Comparison of ENCODE assay signal across 19 cellular contexts in genomic region chr1:152169356-152170025, GRCh38. TPM values are rescaled to one million over a fixed set of nuclear protein-coding genes. Genes with fewer than 3 reads are reported as not detected.
"Had no signal": no experiment of that assay in that cellular context is flagged by ENCODE, and none has a peak within 500 bp of the region (broad histone marks: within the 10 kb centered on the region; RNA-seq: fewer than 3 reads in every experiment).

No MANE protein-coding gene starts in this region.

- H3K27ac Mint-ChIP-seq: activated CD8-positive, alpha-beta T cell treated with anti-CD3 and anti-CD28 coated beads, Interleukin-2, amount 10 ng/mL, durations not matched to agents 7 days and 5 days; natural killer cell had no signal

- H3K4me3 Mint-ChIP-seq: activated CD8-positive, alpha-beta T cell treated with anti-CD3 and anti-CD28 coated beads, Interleukin-2, amount 10 ng/mL, durations not matched to agents 7 days and 5 days; natural killer cell had no signal

- ATAC-seq: activated CD8-positive, alpha-beta T cell treated with anti-CD3 and anti-CD28 coated beads, Interleukin-2, amount 10 ng/mL, durations not matched to agents 7 days and 5 days; left lobe of liver; natural killer cell had no signal

- H3K36me3 Mint-ChIP-seq: natural killer cell had no signal

- H3K9me3 Mint-ChIP-seq: natural killer cell had no signal

- DNase-seq: activated CD4-positive, alpha-beta T cell treated with anti-CD3 and anti-CD28 coated beads for 4 hours; activated CD8-positive, alpha-beta memory T cell treated with anti-CD3 and anti-CD28 coated beads, Interleukin-2, amount 50 U/mL, for 48 hours; activated CD8-positive, alpha-beta T cell treated with anti-CD3 and anti-CD28 coated beads, Interleukin-2, amount 10 ng/mL, durations not matched to agents 7 days and 5 days; activated naive CD4-positive, alpha-beta T cell; aorta; foreskin melanocyte; head of caudate nucleus; mammary epithelial cell; natural killer cell; nucleus accumbens; stimulated activated CD4-positive, alpha-beta T cell treated with anti-CD3 and anti-CD28 coated beads, Interleukin-12 subunit alpha, Interleukin-12 subunit beta, amount 100 ng/mL, for 4 hours; stimulated activated naive CD4-positive, alpha-beta T cell treated with Interleukin-2 at 50 U/mL for 16 hours had no signal

RNA-seq across cellular contexts. Expression of gene RPTN, which starts 10.5 kb away (rescaled TPM):
- total RNA-seq: activated CD8-positive, alpha-beta T cell treated with anti-CD3 and anti-CD28 coated beads, Interleukin-2, amount 10 ng/mL, durations not matched to agents 7 days and 5 days; aorta; cardiac septum; left lobe of liver; mammary epithelial cell; mucosa of gallbladder; natural killer cell; posterior vena cava; sciatic nerve; temporal lobe; ureter had no signal

RNA-seq across cellular contexts. Expression of gene TCHH, which starts 54.2 kb away (rescaled TPM):
- total RNA-seq: natural killer cell, ureter had no signal

RNA-seq across cellular contexts. Expression of gene HRNR, which starts 54.5 kb away (rescaled TPM):
- total RNA-seq: activated CD8-positive, alpha-beta T cell treated with anti-CD3 and anti-CD28 coated beads, Interleukin-2, amount 10 ng/mL, durations not matched to agents 7 days and 5 days; aorta; cardiac septum; left lobe of liver; mucosa of gallbladder; natural killer cell; sciatic nerve; temporal lobe; ureter had no signal
